ENCODE assay signal across 13 cellular contexts in genomic region chr14:50452979-50453705, GRCh38. TPM values are rescaled to one million over a fixed set of nuclear protein-coding genes. Genes with fewer than 3 reads are reported as not detected.
DNase-seq lines count a peak whose midpoint lies in the region; ATAC-seq and TF ChIP-seq lines count a peak whose summit lies in the region.
"Had no signal": no experiment of that assay in that cellular context is flagged by ENCODE, and none has a peak within 500 bp of the region (broad histone marks: within the 10 kb centered on the region; RNA-seq: fewer than 3 reads in every experiment).

No MANE protein-coding gene starts in this region.

- no peak overlapping the region for H3K4me3 Mint-ChIP-seq in activated CD4-positive, alpha-beta memory T cell treated with anti-CD3 and anti-CD28 coated beads for 36 hours
- no peak overlapping the region for H3K4me3 Mint-ChIP-seq in activated CD4-positive, alpha-beta memory T cell treated with anti-CD3 and anti-CD28 coated beads, Interleukin-2, amount 10 ng/mL, durations not matched to agents 7 days and 5 days
- H3K4me3 Mint-ChIP-seq in activated T-helper 17 cell treated with anti-CD3 and anti-CD28 coated beads, Interleukin-2, amount 50 U/mL, for 72 hours: no peak overlapping the region
- H3K4me3 Mint-ChIP-seq: activated naive CD4-positive, alpha-beta T cell treated with anti-CD3 and anti-CD28 coated beads, Interleukin-2, amount 10 ng/mL, durations not matched to agents 7 days and 5 days; T-helper 17 cell; type B pancreatic cell had no signal

- H3K27ac ChIP-seq in coronary artery: no peak overlapping the region
- H3K27ac ChIP-seq: A549 had no signal

- peak overlapping the region; percentile 34 for H3K9ac ChIP-seq in skeletal muscle satellite cell (ENCODE audit: low read depth, low read length)

- H3K36me3 Mint-ChIP-seq in activated CD4-positive, alpha-beta memory T cell treated with anti-CD3 and anti-CD28 coated beads for 36 hours: peaks cover 37% of the 10 kb centered on the region
- H3K36me3 Mint-ChIP-seq in activated CD4-positive, alpha-beta memory T cell treated with anti-CD3 and anti-CD28 coated beads, Interleukin-2, amount 10 ng/mL, durations not matched to agents 7 days and 5 days (ENCODE audit: low read depth): peaks cover 32% of the 10 kb centered on the region
- peaks cover 51% of the 10 kb centered on the region for H3K36me3 Mint-ChIP-seq in activated T-helper 17 cell treated with anti-CD3 and anti-CD28 coated beads, Interleukin-2, amount 50 U/mL, for 72 hours (ENCODE audit: low read depth)

- H3K36me3 ChIP-seq in skeletal muscle satellite cell (ENCODE audit: insufficient read depth, low read length): peaks cover 83% of the 10 kb centered on the region

- ATAC-seq in activated T-helper 17 cell treated with anti-CD3 and anti-CD28 coated beads, Interleukin-2, amount 50 U/mL, for 72 hours (replicated peaks): peak; percentile 96
- ATAC-seq: A549, T-helper 17 cell had no signal

- peak overlapping the region; percentile 35 for H3K4me2 ChIP-seq in skeletal muscle satellite cell (ENCODE audit: low read length)
- H3K4me2 ChIP-seq: A549 had no signal

- H3K4me3 ChIP-seq in fibroblast of villous mesenchyme (ENCODE audit: low read depth, low read length) (no peak overlapping the region), skeletal muscle satellite cell (ENCODE audit: low read length) (no peak overlapping the region), coronary artery (no peak overlapping the region)
- H3K4me3 ChIP-seq: A549 had no signal

- H3K9me3 Mint-ChIP-seq in activated CD4-positive, alpha-beta memory T cell treated with anti-CD3 and anti-CD28 coated beads for 36 hours: peaks cover 3% of the 10 kb centered on the region
- no peaks in the 10 kb centered on the region for H3K9me3 Mint-ChIP-seq in activated CD4-positive, alpha-beta memory T cell treated with anti-CD3 and anti-CD28 coated beads, Interleukin-2, amount 10 ng/mL, durations not matched to agents 7 days and 5 days
- peaks cover 3% of the 10 kb centered on the region for H3K9me3 Mint-ChIP-seq in activated T-helper 17 cell treated with anti-CD3 and anti-CD28 coated beads, Interleukin-2, amount 50 U/mL, for 72 hours
- H3K9me3 Mint-ChIP-seq: activated naive CD4-positive, alpha-beta T cell treated with anti-CD3 and anti-CD28 coated beads, Interleukin-2, amount 10 ng/mL, durations not matched to agents 7 days and 5 days had no signal

- intact Hi-C loops in activated CD4-positive, alpha-beta memory T cell treated with anti-CD3 and anti-CD28 coated beads for 36 hours (cut with micrococcal nuclease): loop anchor here (1.0 kb wide), 2 partner anchors 69 to 132 kb away; no protein-coding TSS in a partner anchor

- H3K4me1 Mint-ChIP-seq in activated CD4-positive, alpha-beta memory T cell treated with anti-CD3 and anti-CD28 coated beads for 36 hours (ENCODE audit: low read depth): peaks cover 16% of the 10 kb centered on the region
- no peaks in the 10 kb centered on the region for H3K4me1 Mint-ChIP-seq in activated CD4-positive, alpha-beta memory T cell treated with anti-CD3 and anti-CD28 coated beads, Interleukin-2, amount 10 ng/mL, durations not matched to agents 7 days and 5 days
- peaks cover 3% of the 10 kb centered on the region for H3K4me1 Mint-ChIP-seq in activated T-helper 17 cell treated with anti-CD3 and anti-CD28 coated beads, Interleukin-2, amount 50 U/mL, for 72 hours
- H3K4me1 Mint-ChIP-seq: activated naive CD4-positive, alpha-beta T cell treated with anti-CD3 and anti-CD28 coated beads, Interleukin-2, amount 10 ng/mL, durations not matched to agents 7 days and 5 days; T-helper 17 cell had no signal

- no peak for DNase-seq in activated CD4-positive, alpha-beta memory T cell treated with anti-CD3 and anti-CD28 coated beads for 36 hours
- no peak for DNase-seq in activated CD4-positive, alpha-beta memory T cell treated with anti-CD3 and anti-CD28 coated beads, Interleukin-2, amount 10 ng/mL, durations not matched to agents 7 days and 5 days
- peak; percentile 70 for DNase-seq in fibroblast of villous mesenchyme (ENCODE audit: low read depth)
- no peak for DNase-seq in coronary artery (ENCODE audit: low spot score)
- DNase-seq in NCI-H187 treated with DMSO at 0.1 percent for 48 hours (lab: John Stamatoyannopoulos, UW): no peak
- no peak for DNase-seq in effector CD8-positive, alpha-beta T cell (lab: John Stamatoyannopoulos, UW)
- DNase-seq: activated naive CD4-positive, alpha-beta T cell treated with anti-CD3 and anti-CD28 coated beads, Interleukin-2, amount 10 ng/mL, durations not matched to agents 7 days and 5 days; NCI-H526; T-helper 17 cell had no signal

- no peaks in the 10 kb centered on the region for H3K9me3 ChIP-seq in skeletal muscle satellite cell (replicated peaks; ENCODE audit: low read length)

- no peaks in the 10 kb centered on the region for H3K27me3 ChIP-seq in skeletal muscle satellite cell (ENCODE audit: control insufficient read depth, insufficient read depth, low read length)

- peak overlapping the region; percentile 18 for H3K27ac Mint-ChIP-seq in activated CD4-positive, alpha-beta memory T cell treated with anti-CD3 and anti-CD28 coated beads for 36 hours
- no peak overlapping the region for H3K27ac Mint-ChIP-seq in activated CD4-positive, alpha-beta memory T cell treated with anti-CD3 and anti-CD28 coated beads, Interleukin-2, amount 10 ng/mL, durations not matched to agents 7 days and 5 days
- H3K27ac Mint-ChIP-seq in activated T-helper 17 cell treated with anti-CD3 and anti-CD28 coated beads, Interleukin-2, amount 50 U/mL, for 72 hours: peak overlapping the region; percentile 3
- H3K27ac Mint-ChIP-seq: activated naive CD4-positive, alpha-beta T cell treated with anti-CD3 and anti-CD28 coated beads, Interleukin-2, amount 10 ng/mL, durations not matched to agents 7 days and 5 days; T-helper 17 cell; type B pancreatic cell had no signal

- no peaks in the 10 kb centered on the region for H3K27me3 Mint-ChIP-seq in activated CD4-positive, alpha-beta memory T cell treated with anti-CD3 and anti-CD28 coated beads for 36 hours
- no peaks in the 10 kb centered on the region for H3K27me3 Mint-ChIP-seq in activated CD4-positive, alpha-beta memory T cell treated with anti-CD3 and anti-CD28 coated beads, Interleukin-2, amount 10 ng/mL, durations not matched to agents 7 days and 5 days
- H3K27me3 Mint-ChIP-seq in activated T-helper 17 cell treated with anti-CD3 and anti-CD28 coated beads, Interleukin-2, amount 50 U/mL, for 72 hours: no peaks in the 10 kb centered on the region
- H3K27me3 Mint-ChIP-seq: activated naive CD4-positive, alpha-beta T cell treated with anti-CD3 and anti-CD28 coated beads, Interleukin-2, amount 10 ng/mL, durations not matched to agents 7 days and 5 days; T-helper 17 cell; type B pancreatic cell had no signal

- CTCF ChIA-PET in activated CD4-positive, alpha-beta memory T cell treated with anti-CD3 and anti-CD28 coated beads for 36 hours (lab: Charles Lee): interaction anchor here (0.8 to 1.3 kb wide), 2 partner anchors 132 to 135 kb away, joined by 3 read pairs; no protein-coding TSS in a partner anchor
- CTCF ChIA-PET in activated CD4-positive, alpha-beta memory T cell treated with anti-CD3 and anti-CD28 coated beads, Interleukin-2, amount 10 ng/mL, durations not matched to agents 7 days and 5 days (lab: Charles Lee): interaction anchor here (0.7 kb wide), 1 partner anchor 142 kb away, joined by 3 read pairs; no protein-coding TSS in a partner anchor

- H3K4me1 ChIP-seq in skeletal muscle satellite cell (ENCODE audit: control insufficient read depth, insufficient read depth, low read length): peaks cover 18% of the 10 kb centered on the region

- TF ChIP-seq CTCF in fibroblast of villous mesenchyme (IDR thresholded peaks at IDR 0.05; ENCODE audit: insufficient read depth, low read depth, low read length) (no peak), coronary artery (IDR thresholded peaks at IDR 0.05) (no peak)

- POLR2A ChIA-PET in activated CD4-positive, alpha-beta memory T cell treated with anti-CD3 and anti-CD28 coated beads for 36 hours (lab: Charles Lee): no interaction called here
- POLR2A ChIA-PET in activated CD4-positive, alpha-beta memory T cell treated with anti-CD3 and anti-CD28 coated beads, Interleukin-2, amount 10 ng/mL, durations not matched to agents 7 days and 5 days (lab: Charles Lee): no interaction called here

RNA-seq across cellular contexts. Expression of gene CDKL1, which starts 56.5 kb away (rescaled TPM):
- total RNA-seq in activated CD4-positive, alpha-beta memory T cell treated with anti-CD3 and anti-CD28 coated beads for 36 hours: 1 to 10 TPM; 2.4 to 3.4 TPM
- total RNA-seq in activated CD4-positive, alpha-beta memory T cell treated with anti-CD3 and anti-CD28 coated beads, Interleukin-2, amount 10 ng/mL, durations not matched to agents 7 days and 5 days: 1 to 10 TPM; 5.3 to 8.8 TPM
- total RNA-seq in activated T-helper 17 cell treated with anti-CD3 and anti-CD28 coated beads, Interleukin-2, amount 50 U/mL, for 72 hours: 10 to 100 TPM in 1 of 2 donors, 1 to 10 TPM in 1; 3.6 to 10.2 TPM
- total RNA-seq in fibroblast of villous mesenchyme: 8.7 and 12.1 TPM in 2 replicates
- total RNA-seq in skeletal muscle satellite cell (2012; rRNA removed): 9.9 and 15.3 TPM in 2 replicates
